In the genomic region with DNA sequence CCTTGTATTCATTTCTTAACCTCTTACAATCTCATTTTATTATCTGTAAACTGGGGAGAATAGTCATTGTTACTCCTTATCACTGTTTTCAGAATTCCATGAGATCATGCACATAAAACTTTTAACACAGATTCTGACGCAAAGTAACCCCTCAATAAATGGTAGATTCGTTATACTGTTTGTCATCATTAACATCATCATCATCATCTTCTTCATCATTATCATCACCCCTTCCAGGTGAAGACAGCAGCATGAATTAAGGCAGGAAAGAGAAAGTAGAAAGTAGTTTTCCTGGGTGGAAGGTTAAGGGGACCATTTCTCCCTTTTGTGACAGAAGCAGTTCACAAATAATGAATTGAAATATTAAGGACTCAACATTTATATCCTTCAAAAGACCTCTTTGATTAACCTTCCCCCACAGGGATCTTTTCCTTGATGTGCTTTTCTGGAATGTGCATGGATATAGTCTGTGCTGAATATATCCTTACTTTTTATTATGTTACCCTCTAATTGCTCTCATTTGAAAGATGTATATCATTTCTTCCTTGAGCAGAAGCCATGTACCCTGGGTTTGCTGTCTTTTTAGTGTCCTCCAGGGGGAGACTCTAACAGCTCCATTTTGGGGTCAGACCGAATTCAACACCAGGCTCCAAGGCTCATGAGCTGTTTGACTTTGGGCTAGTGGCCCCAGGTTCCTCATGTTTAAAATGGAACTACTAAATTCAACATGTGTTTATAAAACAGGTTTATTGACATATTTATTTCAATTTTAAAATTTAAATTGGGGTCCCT, we compare ENCODE assay signal across 1 cellular context.
A peak's percentile ranks its signal among the peaks of the same experiment; 100 is the strongest.
TF ChIP-seq lines count a peak whose summit lies in the region.

No MANE protein-coding gene starts in this region.

TF ChIP-seq in GM12878, 131 proteins besides CTCF, POLR2A, EP300 and RAD21 (continued from another document):
- TF ChIP-seq, protein P1, sequence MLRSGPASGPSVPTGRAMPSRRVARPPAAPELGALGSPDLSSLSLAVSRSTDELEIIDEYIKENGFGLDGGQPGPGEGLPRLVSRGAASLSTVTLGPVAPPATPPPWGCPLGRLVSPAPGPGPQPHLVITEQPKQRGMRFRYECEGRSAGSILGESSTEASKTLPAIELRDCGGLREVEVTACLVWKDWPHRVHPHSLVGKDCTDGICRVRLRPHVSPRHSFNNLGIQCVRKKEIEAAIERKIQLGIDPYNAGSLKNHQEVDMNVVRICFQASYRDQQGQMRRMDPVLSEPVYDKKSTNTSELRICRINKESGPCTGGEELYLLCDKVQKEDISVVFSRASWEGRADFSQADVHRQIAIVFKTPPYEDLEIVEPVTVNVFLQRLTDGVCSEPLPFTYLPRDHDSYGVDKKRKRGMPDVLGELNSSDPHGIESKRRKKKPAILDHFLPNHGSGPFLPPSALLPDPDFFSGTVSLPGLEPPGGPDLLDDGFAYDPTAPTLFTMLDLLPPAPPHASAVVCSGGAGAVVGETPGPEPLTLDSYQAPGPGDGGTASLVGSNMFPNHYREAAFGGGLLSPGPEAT (IDR thresholded peaks at IDR 0.05; ENCODE audit: low read depth) = no peak
- 0 out of 2 replicates have a peak, but pooled peaks have one; percentile 39 for TF ChIP-seq ZNF24 (IDR thresholded peaks at IDR 0.05)
- no peak for TF ChIP-seq HCFC1 (IDR thresholded peaks at IDR 0.05; ENCODE audit: low read length)
